ENCODE assay signal across 8 cellular contexts in the genomic region with DNA sequence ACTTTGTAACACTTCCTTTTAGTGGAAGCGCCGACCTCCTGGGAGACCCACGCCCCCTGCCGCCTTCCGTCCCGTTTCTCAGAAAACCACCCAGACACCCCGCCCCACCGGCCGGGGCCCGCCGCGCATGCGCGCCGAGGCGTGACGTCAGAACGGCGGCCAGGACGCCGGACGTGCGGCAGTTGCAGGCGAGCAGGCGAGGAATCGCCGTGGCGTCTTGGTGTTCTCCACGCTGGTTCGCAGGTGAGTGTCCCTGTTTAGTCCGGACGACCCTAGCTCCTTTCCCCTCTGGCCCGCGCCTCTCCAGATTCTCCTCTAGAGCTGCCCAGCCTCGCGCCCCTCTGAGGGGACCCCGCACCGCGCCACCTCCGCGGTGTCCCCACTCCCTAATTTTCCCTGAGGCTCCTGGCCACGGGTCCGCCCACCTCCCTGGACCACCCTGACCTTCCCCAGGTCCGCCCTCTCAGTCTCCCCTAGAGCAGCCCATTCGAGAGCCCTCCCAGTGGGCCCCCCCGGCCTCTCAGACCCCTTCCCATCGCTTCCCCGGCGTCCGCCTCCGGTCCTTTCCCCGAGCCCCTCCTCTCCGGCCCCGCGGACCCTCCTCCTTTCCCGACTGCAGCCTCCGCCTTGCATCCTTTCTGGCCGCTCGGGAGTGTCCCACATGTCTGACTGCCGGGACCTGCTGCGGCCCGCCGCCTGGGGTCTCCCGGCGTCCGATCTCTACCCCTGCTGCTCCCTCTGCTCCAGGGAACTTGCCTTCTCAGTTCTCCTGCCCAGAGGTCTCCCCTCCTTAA. TPM values are rescaled to one million over a fixed set of nuclear protein-coding genes. Genes with fewer than 3 reads are reported as not detected.
A peak's percentile ranks its signal among the peaks of the same experiment; 100 is the strongest.
DNase-seq lines count a peak whose midpoint lies in the region; ATAC-seq and TF ChIP-seq lines count a peak whose summit lies in the region.

A gene with protein sequence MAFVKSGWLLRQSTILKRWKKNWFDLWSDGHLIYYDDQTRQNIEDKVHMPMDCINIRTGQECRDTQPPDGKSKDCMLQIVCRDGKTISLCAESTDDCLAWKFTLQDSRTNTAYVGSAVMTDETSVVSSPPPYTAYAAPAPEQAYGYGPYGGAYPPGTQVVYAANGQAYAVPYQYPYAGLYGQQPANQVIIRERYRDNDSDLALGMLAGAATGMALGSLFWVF (plus strand): TSS at position 181 of the 794 bp plus-strand sequence. CDS start 15,606 bp downstream, outside the sequence.

- peak within 1 kb of the TSS; percentile 98 for H3K4me2 ChIP-seq in OCI-LY3 (ENCODE audit: low read length)

- H3K79me2 ChIP-seq in OCI-LY3 (ENCODE audit: low read length) = peaks cover 53% of the 10 kb centered on the region

- no peaks in the 10 kb centered on the region for H3K27me3 ChIP-seq in HL-60 (ENCODE audit: insufficient read depth, poor library complexity, severe bottlenecking)
- no peaks in the 10 kb centered on the region for H3K27me3 ChIP-seq in OCI-LY3 (ENCODE audit: low read depth, low read length)

- TF ChIP-seq CTCF in HL-60 (IDR thresholded peaks at IDR 0.05; ENCODE audit: insufficient read depth, low read length) (no peak), OCI-LY3 (IDR thresholded peaks at IDR 0.05; ENCODE audit: low read depth, low read length) (peak; percentile 18; the same call in 1 of the 2 replicates), epithelial cell of esophagus (IDR thresholded peaks at IDR 0.05; ENCODE audit: insufficient read depth, low read depth, low read length, missing control alignments) (no peak)

- H4K20me1 ChIP-seq in OCI-LY3 (ENCODE audit: insufficient read depth, low read length) = peaks cover 34% of the 10 kb centered on the region

- H3K9me3 ChIP-seq in OCI-LY3 (ENCODE audit: insufficient read depth, low read length) = no peaks in the 10 kb centered on the region

- ATAC-seq in GM19463 (IDR thresholded peaks at IDR 0.05; ENCODE audit: unreplicated experiment) = peak; percentile 75

- peak within 1 kb of the TSS; percentile 81 for H3K27ac ChIP-seq in HL-60 (replicated peaks)
- peak within 1 kb of the TSS; percentile 77 for H3K27ac ChIP-seq in OCI-LY3 (ENCODE audit: low read length)

- DNase-seq in COR-L47 (lab: John Stamatoyannopoulos, UW) (peak; percentile 80), HL-60 (ENCODE audit: low read depth in 1 of 2, low spot score in 1 of 2) (peak; percentile 79 to 90), activated T-cell treated with anti-CD3 and anti-CD28 coated beads for 1 hour (ENCODE audit: low read depth) (peak; percentile 89), epithelial cell of esophagus (ENCODE audit: low read depth) (peak; percentile 86), mucosa of gallbladder (ENCODE audit: low spot score) (peak; percentile 92)
- DNase-seq in stimulated activated CD8-positive, alpha-beta memory T cell treated with anti-CD3 and anti-CD28 coated beads, Interleukin-4, amount 100 ng/mL, for 4 hours (ENCODE audit: low read depth in 2 of 2, low spot score in 1 of 2) = peak; percentile 79 to 85

- peak within 1 kb of the TSS; percentile 98 for H3K9ac ChIP-seq in OCI-LY3 (ENCODE audit: low read length)

- H2AFZ ChIP-seq in OCI-LY3 (ENCODE audit: low read depth, low read length) = peak within 1 kb of the TSS; percentile 78

- peak within 1 kb of the TSS; percentile 83 for H3K4me3 ChIP-seq in HL-60 (replicated peaks; ENCODE audit: insufficient read depth, low read length)
- peak within 1 kb of the TSS; percentile 100 for H3K4me3 ChIP-seq in OCI-LY3 (ENCODE audit: low read length)
- peak within 1 kb of the TSS; percentile 91 for H3K4me3 ChIP-seq in epithelial cell of esophagus (ENCODE audit: low read length)

- peaks cover 18% of the 10 kb centered on the region for H3K4me1 ChIP-seq in OCI-LY3 (ENCODE audit: low read length)

- H3K36me3 ChIP-seq in OCI-LY3 (replicated peaks; ENCODE audit: low read depth, low read length) = peaks cover 7% of the 10 kb centered on the region

RNA-seq across cellular contexts. Expression of the gene that starts here (rescaled TPM):
- total RNA-seq in mucosa of gallbladder = 71.4 TPM

Comparison
In these comparisons a context has a peak if more than half of its experiments do, and no peak if none do; other contexts are left out.
1. Peak in every context shown above with its lines: DNase-seq, ATAC-seq, H3K4me3 ChIP-seq and H3K27ac ChIP-seq.